Comparison of ENCODE assay signal across 12 cellular contexts in the genomic region with DNA sequence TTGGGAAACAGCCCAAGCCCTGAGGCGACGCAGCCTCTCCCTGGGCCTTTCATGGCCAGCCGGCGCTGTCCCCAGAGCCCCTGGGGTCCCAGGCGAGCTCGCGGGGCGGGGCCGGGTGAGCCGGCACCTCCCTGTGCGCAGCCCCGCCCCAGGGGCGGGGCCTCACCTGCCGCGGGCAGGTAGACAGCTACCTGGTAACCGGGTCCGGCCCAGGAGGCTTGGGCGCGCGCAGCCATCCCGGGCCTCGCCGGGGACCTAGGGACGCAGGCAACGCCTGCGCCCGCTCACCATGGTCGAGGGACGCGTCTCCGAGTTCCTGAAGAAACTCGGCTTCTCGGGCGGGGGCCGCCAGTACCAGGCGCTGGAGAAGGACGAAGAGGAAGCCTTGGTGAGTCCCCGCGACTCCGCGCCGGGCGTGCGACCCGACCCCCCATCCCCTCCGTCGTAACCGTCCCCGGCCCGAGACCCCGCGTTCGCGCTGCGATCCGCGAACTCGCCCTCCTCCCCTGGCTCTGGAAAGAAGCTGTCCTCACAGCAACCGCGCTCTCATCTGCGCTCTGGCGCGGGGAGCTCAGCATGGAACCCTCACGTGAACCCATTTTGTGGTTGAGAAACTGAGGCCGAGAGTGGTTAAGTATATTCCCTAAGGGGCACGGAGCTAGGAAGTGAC. TPM values are rescaled to one million over a fixed set of nuclear protein-coding genes. Genes with fewer than 3 reads are reported as not detected.
DNase-seq lines count a peak whose midpoint lies in the region; ATAC-seq, FAIRE-seq and TF ChIP-seq lines count a peak whose summit lies in the region.
"Had no signal": no experiment of that assay in that cellular context is flagged by ENCODE, and none has a peak within 500 bp of the region (broad histone marks: within the 10 kb centered on the region; RNA-seq: fewer than 3 reads in every experiment).

A gene with protein sequence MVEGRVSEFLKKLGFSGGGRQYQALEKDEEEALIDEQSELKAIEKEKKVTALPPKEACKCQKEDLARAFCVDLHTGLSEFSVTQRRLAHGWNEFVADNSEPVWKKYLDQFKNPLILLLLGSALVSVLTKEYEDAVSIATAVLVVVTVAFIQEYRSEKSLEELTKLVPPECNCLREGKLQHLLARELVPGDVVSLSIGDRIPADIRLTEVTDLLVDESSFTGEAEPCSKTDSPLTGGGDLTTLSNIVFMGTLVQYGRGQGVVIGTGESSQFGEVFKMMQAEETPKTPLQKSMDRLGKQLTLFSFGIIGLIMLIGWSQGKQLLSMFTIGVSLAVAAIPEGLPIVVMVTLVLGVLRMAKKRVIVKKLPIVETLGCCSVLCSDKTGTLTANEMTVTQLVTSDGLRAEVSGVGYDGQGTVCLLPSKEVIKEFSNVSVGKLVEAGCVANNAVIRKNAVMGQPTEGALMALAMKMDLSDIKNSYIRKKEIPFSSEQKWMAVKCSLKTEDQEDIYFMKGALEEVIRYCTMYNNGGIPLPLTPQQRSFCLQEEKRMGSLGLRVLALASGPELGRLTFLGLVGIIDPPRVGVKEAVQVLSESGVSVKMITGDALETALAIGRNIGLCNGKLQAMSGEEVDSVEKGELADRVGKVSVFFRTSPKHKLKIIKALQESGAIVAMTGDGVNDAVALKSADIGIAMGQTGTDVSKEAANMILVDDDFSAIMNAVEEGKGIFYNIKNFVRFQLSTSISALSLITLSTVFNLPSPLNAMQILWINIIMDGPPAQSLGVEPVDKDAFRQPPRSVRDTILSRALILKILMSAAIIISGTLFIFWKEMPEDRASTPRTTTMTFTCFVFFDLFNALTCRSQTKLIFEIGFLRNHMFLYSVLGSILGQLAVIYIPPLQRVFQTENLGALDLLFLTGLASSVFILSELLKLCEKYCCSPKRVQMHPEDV (plus strand): TSS at position 212 of the 670 bp plus-strand sequence. CDS start 78 bp downstream, at position 290.

- H2AFZ ChIP-seq in hepatocyte, result peak within 1 kb of the TSS; percentile 92

- H3K4me2 ChIP-seq in hepatocyte, result peak within 1 kb of the TSS; percentile 97

- H3K27me3 ChIP-seq in hepatocyte (peaks cover 32% of the 10 kb centered on the region), pancreas (no peaks in the 10 kb centered on the region)

- H3K79me2 ChIP-seq in hepatocyte, result no peaks in the 10 kb centered on the region

- H3K4me3 ChIP-seq in HEK293 (ENCODE audit: low read depth, low read length) (peak within 1 kb of the TSS; percentile 28), hepatocyte (peak within 1 kb of the TSS; percentile 49), pancreas (peak within 1 kb of the TSS; percentile 15 to 52 (median 36))

- CTCF ChIA-PET in HEK293 (lab: Yijun Ruan, JAX) (interaction anchor here (0.6 to 0.9 kb wide), 4 partner anchors 60 to 115 kb away, joined by 3 to 4 read pairs (median 3); no protein-coding TSS in a partner anchor), HEK293T (lab: Yijun Ruan, JAX) (no interaction called here)

- intact Hi-C loops in pancreas (cut with DNase I), result no loop called here

- no peak for FAIRE-seq in pancreas (lab: Jason Lieb, UNC)

- H3K9me2 ChIP-seq in hepatocyte (replicated peaks; ENCODE audit: insufficient read depth), result no peaks in the 10 kb centered on the region

- H3K4me1 ChIP-seq in HEK293 (ENCODE audit: control insufficient read depth, insufficient read depth, low read length) (no peaks in the 10 kb centered on the region; the same call in 1 of the 2 replicates), hepatocyte (ENCODE audit: insufficient read depth) (peaks cover 4% of the 10 kb centered on the region), pancreas (no peaks in the 10 kb centered on the region)

- H3K9me3 ChIP-seq in HEK293 (ENCODE audit: control insufficient read depth, insufficient read depth, low read depth, low read length) (no peaks in the 10 kb centered on the region), hepatocyte (ENCODE audit: low read depth) (no peaks in the 10 kb centered on the region), pancreas (no peaks in the 10 kb centered on the region)

- peak; percentile 95 to 99 (median 96) for ATAC-seq in pancreas
- ATAC-seq: activated CD4-positive, alpha-beta T cell treated with anti-CD3 and anti-CD28 coated beads for 36 hours; stimulated activated naive B cell treated with anti-CD40 and anti-IgM and Interleukin-4, amounts not matched to agents 10 μg/mL and 1 μg/mL and 100 μg/mL, for 72 hours had no signal

- DNase-seq in NCI-H774 (lab: John Stamatoyannopoulos, UW), result peak; percentile 32
- DNase-seq in hepatocyte (ENCODE audit: low spot score), result peak; percentile 85
- DNase-seq in pancreas, result peak; percentile 43 to 83 (median 68)
- no peak for DNase-seq in kidney glomerular epithelial cell (lab: John Stamatoyannopoulos, UW)
- DNase-seq in cerebellar nuclear complex (lab: John Stamatoyannopoulos, UW), result no peak
- DNase-seq in mesenteric fat pad (ENCODE audit: low spot score), result no peak
- DNase-seq in HEK293T (ENCODE audit: extremely low spot score), result no peak
- DNase-seq: activated CD4-positive, alpha-beta T cell treated with anti-CD3 and anti-CD28 coated beads for 36 hours; NCI-H1436; occipital lobe; stimulated activated naive B cell treated with anti-CD40 and anti-IgM and Interleukin-4, amounts not matched to agents 10 μg/mL and 1 μg/mL and 100 μg/mL, for 72 hours had no signal

- 3% methylated on average over 41 of the region's 66 CpGs for WGBS in hepatocyte (ENCODE audit: low lambda C conversion rate, missing lambda C conversion rate)
- WGBS in pancreas, 2 donors, result 3 to 4% methylated on average over 50 to 66 of the region's 66 CpGs

- TF ChIP-seq CTCF in HEK293 (tag by site-specific recombination; IDR thresholded peaks at IDR 0.05) (no peak), hepatocyte (IDR thresholded peaks at IDR 0.05; ENCODE audit: poor library complexity) (no peak), pancreas (IDR thresholded peaks at IDR 0.05) (no peak)

- H4K20me1 ChIP-seq in hepatocyte (ENCODE audit: insufficient read depth, poor library complexity, severe bottlenecking), result no peaks in the 10 kb centered on the region

- no peaks in the 10 kb centered on the region for H3K36me3 ChIP-seq in HEK293 (ENCODE audit: control insufficient read depth in 2 of 2, insufficient read depth in 1 of 2, low read length in 2 of 2)
- H3K36me3 ChIP-seq in hepatocyte (replicated peaks; ENCODE audit: insufficient read depth, low read depth), result no peaks in the 10 kb centered on the region
- H3K36me3 ChIP-seq in pancreas, result no peaks in the 10 kb centered on the region

- H3K27ac ChIP-seq in HEK293 (ENCODE audit: extremely low read depth, low read depth, low read length) (no peak within 1 kb of the TSS), hepatocyte (peak within 1 kb of the TSS; percentile 66), pancreas (no peak within 1 kb of the TSS)

- POLR2A ChIA-PET in HEK293 (lab: Yijun Ruan, JAX) (no interaction called here), HEK293T (lab: Yijun Ruan, JAX) (no interaction called here)

TF ChIP-seq in HEK293, 187 proteins besides CTCF, POLR2A, EP300 and RAD21:
- TF ChIP-seq, protein P1, sequence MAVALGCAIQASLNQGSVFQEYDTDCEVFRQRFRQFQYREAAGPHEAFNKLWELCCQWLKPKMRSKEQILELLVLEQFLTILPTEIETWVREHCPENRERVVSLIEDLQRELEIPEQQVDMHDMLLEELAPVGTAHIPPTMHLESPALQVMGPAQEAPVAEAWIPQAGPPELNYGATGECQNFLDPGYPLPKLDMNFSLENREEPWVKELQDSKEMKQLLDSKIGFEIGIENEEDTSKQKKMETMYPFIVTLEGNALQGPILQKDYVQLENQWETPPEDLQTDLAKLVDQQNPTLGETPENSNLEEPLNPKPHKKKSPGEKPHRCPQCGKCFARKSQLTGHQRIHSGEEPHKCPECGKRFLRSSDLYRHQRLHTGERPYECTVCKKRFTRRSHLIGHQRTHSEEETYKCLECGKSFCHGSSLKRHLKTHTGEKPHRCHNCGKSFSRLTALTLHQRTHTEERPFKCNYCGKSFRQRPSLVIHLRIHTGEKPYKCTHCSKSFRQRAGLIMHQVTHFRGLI (tag by site-specific recombination; IDR thresholded peaks at IDR 0.05), result no peak
- no peak for TF ChIP-seq ZNF248 (tag by site-specific recombination; IDR thresholded peaks at IDR 0.05)
- no peak for TF ChIP-seq ZNF335 (tag by site-specific recombination; conservative IDR thresholded peaks at IDR 0.05)
- no peak for TF ChIP-seq ZNF792 (tag by site-specific recombination; IDR thresholded peaks at IDR 0.05)
- TF ChIP-seq ZNF426 (tag by site-specific recombination; IDR thresholded peaks at IDR 0.05), result no peak
- no peak for TF ChIP-seq ZNF404 (tag by site-specific recombination; IDR thresholded peaks at IDR 0.05)
- no peak for TF ChIP-seq KLF9 (tag by site-specific recombination; IDR thresholded peaks at IDR 0.05; ENCODE audit: low read depth)
- TF ChIP-seq HOXC10 (CRISPR knock-in tag; IDR thresholded peaks at IDR 0.05), result no peak
- no peak for TF ChIP-seq ZNF23 (tag by site-specific recombination; IDR thresholded peaks at IDR 0.05; ENCODE audit: borderline replicate concordance)

TF ChIP-seq in HEK293T, 16 proteins besides CTCF, POLR2A, EP300 and RAD21:
- TF ChIP-seq CTBP1 (IDR thresholded peaks at IDR 0.05; ENCODE audit: borderline replicate concordance) (no peak), SUZ12 (IDR thresholded peaks at IDR 0.05) (no peak), ELF4 (IDR thresholded peaks at IDR 0.05) (no peak), HDGF (IDR thresholded peaks at IDR 0.05; ENCODE audit: borderline replicate concordance) (no peak), FOXK2 (IDR thresholded peaks at IDR 0.05) (no peak), NFRKB (IDR thresholded peaks at IDR 0.05) (no peak), BHLHE40 (IDR thresholded peaks at IDR 0.05; ENCODE audit: borderline replicate concordance) (no peak), LEF1 (IDR thresholded peaks at IDR 0.05; ENCODE audit: borderline replicate concordance) (no peak), TARDBP (IDR thresholded peaks at IDR 0.05) (no peak), L3MBTL2 (conservative IDR thresholded peaks at IDR 0.05) (no peak)
- TF ChIP-seq, protein P2, sequence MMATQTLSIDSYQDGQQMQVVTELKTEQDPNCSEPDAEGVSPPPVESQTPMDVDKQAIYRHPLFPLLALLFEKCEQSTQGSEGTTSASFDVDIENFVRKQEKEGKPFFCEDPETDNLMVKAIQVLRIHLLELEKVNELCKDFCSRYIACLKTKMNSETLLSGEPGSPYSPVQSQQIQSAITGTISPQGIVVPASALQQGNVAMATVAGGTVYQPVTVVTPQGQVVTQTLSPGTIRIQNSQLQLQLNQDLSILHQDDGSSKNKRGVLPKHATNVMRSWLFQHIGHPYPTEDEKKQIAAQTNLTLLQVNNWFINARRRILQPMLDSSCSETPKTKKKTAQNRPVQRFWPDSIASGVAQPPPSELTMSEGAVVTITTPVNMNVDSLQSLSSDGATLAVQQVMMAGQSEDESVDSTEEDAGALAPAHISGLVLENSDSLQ (IDR thresholded peaks at IDR 0.05), result no peak

RNA-seq across cellular contexts. Expression of the gene that starts here (rescaled TPM):
- 6.0 and 12.2 TPM in 2 replicates for total RNA-seq in hepatocyte
- polyA plus RNA-seq in hepatocyte, result 6.8 and 7.2 TPM in 2 replicates
- total RNA-seq in pancreas, result 1 to 10 TPM in 3 of 6 donors, under 1 TPM in 3; 0.47 to 6.3 (median 1.8) TPM
- 1 to 10 TPM; 1.7 to 2.8 TPM for polyA plus RNA-seq in pancreas
- 0.67 TPM for total RNA-seq in mesenteric fat pad
- total RNA-seq: activated CD4-positive, alpha-beta T cell treated with anti-CD3 and anti-CD28 coated beads for 36 hours had no signal

Comparison
In these comparisons a context has a peak if more than half of its experiments do, and no peak if none do; other contexts are left out.
1. DNase-seq: peak in NCI-H774 (single experiment), hepatocyte (single experiment) and pancreas (6 of 6); none in kidney glomerular epithelial cell (single experiment), cerebellar nuclear complex (0 of 2), mesenteric fat pad (single experiment) and HEK293T (single experiment).
2. Peak in every context shown above with its lines, with median percentiles within 50 percentile points of each other: H3K4me3 ChIP-seq.